ENCODE assay signal across 27 cellular contexts in genomic region chr1:111818546-111818945, GRCh38.
"Had no signal": no experiment of that assay in that cellular context is flagged by ENCODE, and none has a peak within 500 bp of the region (broad histone marks: within the 10 kb centered on the region; RNA-seq: fewer than 3 reads in every experiment).

No MANE protein-coding gene starts in this region.

- H3K27me3 ChIP-seq: stomach, suprapubic skin, testis, thyroid gland, tibial artery, tibial nerve, transverse colon, upper lobe of left lung, upper lobe of right lung, uterus, vagina had no signal

- DNase-seq: stimulated activated CD4-positive, alpha-beta T cell treated with anti-CD3 and anti-CD28 coated beads, Interleukin-2, amount 100 ng/mL, for 48 hours; stimulated activated CD4-positive, alpha-beta T cell treated with anti-CD3 and anti-CD28 coated beads, Interleukin-4, amount 100 ng/mL, for 1 hour; stimulated activated CD4-positive, alpha-beta T cell treated with anti-CD3 and anti-CD28 coated beads, Interleukin-4, amount 100 ng/mL, for 24 hours; stimulated activated CD4-positive, alpha-beta T cell treated with anti-CD3 and anti-CD28 coated beads, Interleukin-4, amount 100 ng/mL, for 4 hours; stimulated activated CD8-positive, alpha-beta memory T cell treated with anti-CD3 and anti-CD28 coated beads, Interleukin-4, amount 100 ng/mL, for 48 hours; stimulated activated naive B cell treated with anti-CD40 and anti-IgM and Interleukin-4, amounts not matched to agents 10 μg/mL and 1 μg/mL and 100 μg/mL, for 72 hours; stimulated activated naive CD4-positive, alpha-beta T cell; stimulated activated naive CD4-positive, alpha-beta T cell treated with Interleukin-2 at 50 U/mL for 16 hours; stimulated activated naive CD8-positive, alpha-beta T cell treated with anti-CD3 and anti-CD28 coated beads, Interleukin-15, amount 100 ng/mL, for 72 hours; stimulated activated naive CD8-positive, alpha-beta T cell treated with anti-CD3 and anti-CD28 coated beads, Interleukin-15, Interleukin-2, amounts not matched to agents 100 U/mL and 50 U/mL, for 24 hours; stomach; testis; thyroid gland; tibial artery; transverse colon; trophoblast cell; upper lobe of left lung; upper lobe of right lung; uterus had no signal

- H3K36me3 Mint-ChIP-seq: stimulated activated effector memory CD8-positive, alpha-beta T cell treated with anti-CD3 and anti-CD28 coated beads, Interleukin-12 subunit alpha, Interleukin-12 subunit beta, amount 100 ng/mL, for 72 hours; stimulated activated memory B cell treated with anti-CD40 and anti-IgM and Interleukin-4, amounts not matched to agents 10 μg/mL and 1 μg/mL and 100 μg/mL, for 72 hours; stimulated activated naive B cell treated with anti-CD40 and anti-IgM and Interleukin-4, amounts not matched to agents 10 μg/mL and 1 μg/mL and 100 μg/mL, for 72 hours; type B pancreatic cell had no signal

- H3K9me3 ChIP-seq: stomach, suprapubic skin, testis, thoracic aorta, thyroid gland, tibial artery, transverse colon, upper lobe of left lung, upper lobe of right lung, uterus, vagina had no signal

- H3K27ac Mint-ChIP-seq: stimulated activated effector memory CD8-positive, alpha-beta T cell treated with anti-CD3 and anti-CD28 coated beads, Interleukin-12 subunit alpha, Interleukin-12 subunit beta, amount 100 ng/mL, for 72 hours; stimulated activated memory B cell treated with anti-CD40 and anti-IgM and Interleukin-4, amounts not matched to agents 10 μg/mL and 1 μg/mL and 100 μg/mL, for 72 hours; stimulated activated naive B cell treated with anti-CD40 and anti-IgM and Interleukin-4, amounts not matched to agents 10 μg/mL and 1 μg/mL and 100 μg/mL, for 72 hours; stimulated activated naive CD8-positive, alpha-beta T cell treated with anti-CD3 and anti-CD28 coated beads, Interleukin-15, amount 100 ng/mL, for 72 hours; stimulated activated naive CD8-positive, alpha-beta T cell treated with anti-CD3 and anti-CD28 coated beads, Interleukin-15, Interleukin-2, amounts not matched to agents 100 ng/mL and 50 ng/mL, for 24 hours; type B pancreatic cell had no signal

- H3K9me3 Mint-ChIP-seq: stimulated activated effector memory CD8-positive, alpha-beta T cell treated with anti-CD3 and anti-CD28 coated beads, Interleukin-12 subunit alpha, Interleukin-12 subunit beta, amount 100 ng/mL, for 72 hours; stimulated activated memory B cell treated with anti-CD40 and anti-IgM and Interleukin-4, amounts not matched to agents 10 μg/mL and 1 μg/mL and 100 μg/mL, for 72 hours; stimulated activated naive B cell treated with anti-CD40 and anti-IgM and Interleukin-4, amounts not matched to agents 10 μg/mL and 1 μg/mL and 100 μg/mL, for 72 hours; stimulated activated naive CD8-positive, alpha-beta T cell treated with anti-CD3 and anti-CD28 coated beads, Interleukin-15, amount 100 ng/mL, for 72 hours; stimulated activated naive CD8-positive, alpha-beta T cell treated with anti-CD3 and anti-CD28 coated beads, Interleukin-15, Interleukin-2, amounts not matched to agents 100 ng/mL and 50 ng/mL, for 24 hours; type B pancreatic cell had no signal

- H3K36me3 ChIP-seq: stomach, suprapubic skin, thoracic aorta, thyroid gland, tibial artery, tibial nerve, transverse colon, upper lobe of left lung, upper lobe of right lung, uterus, vagina had no signal

- H3K4me3 ChIP-seq: stomach, suprapubic skin, testis, thoracic aorta, thyroid gland, tibial artery, tibial nerve, transverse colon, upper lobe of left lung, upper lobe of right lung, uterus, vagina had no signal

- H3K4me3 Mint-ChIP-seq: stimulated activated effector memory CD8-positive, alpha-beta T cell treated with anti-CD3 and anti-CD28 coated beads, Interleukin-12 subunit alpha, Interleukin-12 subunit beta, amount 100 ng/mL, for 72 hours; stimulated activated memory B cell treated with anti-CD40 and anti-IgM and Interleukin-4, amounts not matched to agents 10 μg/mL and 1 μg/mL and 100 μg/mL, for 72 hours; stimulated activated naive B cell treated with anti-CD40 and anti-IgM and Interleukin-4, amounts not matched to agents 10 μg/mL and 1 μg/mL and 100 μg/mL, for 72 hours; stimulated activated naive CD8-positive, alpha-beta T cell treated with anti-CD3 and anti-CD28 coated beads, Interleukin-15, amount 100 ng/mL, for 72 hours; stimulated activated naive CD8-positive, alpha-beta T cell treated with anti-CD3 and anti-CD28 coated beads, Interleukin-15, Interleukin-2, amounts not matched to agents 100 ng/mL and 50 ng/mL, for 24 hours; type B pancreatic cell had no signal

- ATAC-seq: stimulated activated effector memory CD8-positive, alpha-beta T cell treated with anti-CD3 and anti-CD28 coated beads, Interleukin-12 subunit alpha, Interleukin-12 subunit beta, amount 100 ng/mL, for 72 hours; stimulated activated memory B cell treated with anti-CD40 and anti-IgM and Interleukin-4, amounts not matched to agents 10 μg/mL and 1 μg/mL and 100 μg/mL, for 72 hours; stimulated activated naive B cell treated with anti-CD40 and anti-IgM and Interleukin-4, amounts not matched to agents 10 μg/mL and 1 μg/mL and 100 μg/mL, for 72 hours; stimulated activated naive CD8-positive, alpha-beta T cell treated with anti-CD3 and anti-CD28 coated beads, Interleukin-15, amount 100 ng/mL, for 72 hours; stimulated activated naive CD8-positive, alpha-beta T cell treated with anti-CD3 and anti-CD28 coated beads, Interleukin-15, Interleukin-2, amounts not matched to agents 100 U/mL and 50 U/mL, for 24 hours; upper lobe of right lung had no signal

- H3K27ac ChIP-seq: stomach, suprapubic skin, testis, thoracic aorta, thyroid gland, tibial artery, tibial nerve, transverse colon, upper lobe of left lung, upper lobe of right lung, uterus, vagina had no signal

- H3K27me3 Mint-ChIP-seq: stimulated activated memory B cell treated with anti-CD40 and anti-IgM and Interleukin-4, amounts not matched to agents 10 μg/mL and 1 μg/mL and 100 μg/mL, for 72 hours; type B pancreatic cell had no signal

- H3K4me1 ChIP-seq: stomach, suprapubic skin, testis, thyroid gland, tibial artery, tibial nerve, transverse colon, upper lobe of left lung, upper lobe of right lung, uterus, vagina had no signal

- H3K4me1 Mint-ChIP-seq: stimulated activated effector memory CD8-positive, alpha-beta T cell treated with anti-CD3 and anti-CD28 coated beads, Interleukin-12 subunit alpha, Interleukin-12 subunit beta, amount 100 ng/mL, for 72 hours; stimulated activated naive CD8-positive, alpha-beta T cell treated with anti-CD3 and anti-CD28 coated beads, Interleukin-15, amount 100 ng/mL, for 72 hours had no signal
